ENCODE assay signal across 1 cellular context in the genomic region with DNA sequence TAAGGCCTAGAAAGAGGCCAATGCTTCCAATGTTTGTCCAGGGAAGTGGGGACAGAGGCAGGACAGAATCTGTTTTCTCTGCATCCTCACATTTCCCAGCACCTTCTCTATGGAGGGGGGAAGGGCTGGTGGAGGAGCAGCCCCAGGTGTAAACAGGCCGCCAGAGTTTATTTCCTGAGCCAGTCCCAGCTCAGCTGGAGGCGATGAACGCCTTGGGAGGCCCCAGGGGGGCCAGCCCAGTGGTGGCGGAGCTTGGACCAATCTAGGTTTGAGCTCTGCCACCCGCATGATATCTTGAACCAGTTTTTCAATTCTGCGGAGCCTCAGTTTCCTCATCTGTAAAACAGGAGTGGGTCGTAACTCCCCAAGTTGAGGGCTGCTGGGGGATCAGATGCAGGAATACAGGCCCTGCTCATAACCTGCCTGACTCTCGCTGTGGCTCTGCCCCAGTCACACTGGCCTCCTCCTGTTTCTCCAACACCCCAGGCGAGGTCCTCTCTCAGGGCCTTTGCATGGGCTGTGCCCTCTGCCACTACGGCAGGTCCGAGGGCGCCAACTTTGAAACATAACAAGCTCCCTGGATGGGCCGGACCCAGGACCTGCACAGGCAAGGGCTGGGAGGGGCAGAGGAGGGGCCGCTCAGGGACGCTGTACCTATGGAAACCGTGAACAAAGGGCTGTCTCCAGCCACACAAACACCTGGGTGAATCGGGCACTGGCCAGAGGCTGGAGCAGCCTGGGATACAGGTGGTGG.
TF ChIP-seq lines count a peak whose summit lies in the region.

No MANE protein-coding gene starts in this region.

TF ChIP-seq in HepG2, 621 proteins besides CTCF, POLR2A, EP300 and RAD21 (continued from another document):
- TF ChIP-seq, protein P1, sequence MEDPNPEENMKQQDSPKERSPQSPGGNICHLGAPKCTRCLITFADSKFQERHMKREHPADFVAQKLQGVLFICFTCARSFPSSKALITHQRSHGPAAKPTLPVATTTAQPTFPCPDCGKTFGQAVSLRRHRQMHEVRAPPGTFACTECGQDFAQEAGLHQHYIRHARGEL (CRISPR knock-in tag; IDR thresholded peaks at IDR 0.05), result no peak
- TF ChIP-seq TGIF2 (CRISPR knock-in tag; IDR thresholded peaks at IDR 0.05) (peak; percentile 22; the same call in 1 of the 2 replicates), BORCS8-MEF2B (CRISPR knock-in tag; IDR thresholded peaks at IDR 0.05) (no peak; the same call in 1 of the 2 replicates), ZC3H13 (CRISPR knock-in tag; IDR thresholded peaks at IDR 0.05) (0 out of 2 replicates have a peak, but pooled peaks have one; percentile 37), SAP130 (CRISPR knock-in tag; IDR thresholded peaks at IDR 0.05; ENCODE audit: low read depth) (peak; percentile 89), POGZ (CRISPR knock-in tag; IDR thresholded peaks at IDR 0.05) (no peak), ARNTL (CRISPR knock-in tag; IDR thresholded peaks at IDR 0.05) (0 out of 2 replicates have a peak, but pooled peaks have one; percentile 14), ZNF569 (CRISPR knock-in tag; IDR thresholded peaks at IDR 0.05; ENCODE audit: borderline replicate concordance) (no peak), ZNF24 (IDR thresholded peaks at IDR 0.05) (no peak)
